1 cellular context compared by ENCODE assay signal in genomic region chr1:205515781-205516253, GRCh38.
TF ChIP-seq lines count a peak whose summit lies in the region.

No MANE protein-coding gene starts in this region.

TF ChIP-seq in HEK293, 187 proteins besides CTCF, POLR2A, EP300 and RAD21 (continued from another document):
- no peak for TF ChIP-seq PRDM4 (tag by site-specific recombination; IDR thresholded peaks at IDR 0.05)
- no peak for TF ChIP-seq ZNF596 (tag by site-specific recombination; IDR thresholded peaks at IDR 0.05)
- TF ChIP-seq ZNF580 (tag by site-specific recombination; IDR thresholded peaks at IDR 0.05): no peak
- TF ChIP-seq ZNF658 (tag by site-specific recombination; IDR thresholded peaks at IDR 0.05): no peak
- TF ChIP-seq ZNF394 (tag by site-specific recombination; IDR thresholded peaks at IDR 0.05; ENCODE audit: borderline replicate concordance): no peak
- no peak for TF ChIP-seq ZNF521 (tag by site-specific recombination; IDR thresholded peaks at IDR 0.05)
- TF ChIP-seq ZBTB20 (tag by site-specific recombination; IDR thresholded peaks at IDR 0.05): no peak
- no peak for TF ChIP-seq ZNF660 (tag by site-specific recombination; IDR thresholded peaks at IDR 0.05)
- no peak for TF ChIP-seq SCRT2 (tag by site-specific recombination; IDR thresholded peaks at IDR 0.05)
- peak; percentile 94 for TF ChIP-seq ZIC2 (tag by site-specific recombination; IDR thresholded peaks at IDR 0.05)
- no peak for TF ChIP-seq ZBTB26 (tag by site-specific recombination; optimal IDR thresholded peaks at IDR 0.05)
- no peak for TF ChIP-seq ZNF140 (tag by site-specific recombination; IDR thresholded peaks at IDR 0.05)
- TF ChIP-seq KLF17 (tag by site-specific recombination; IDR thresholded peaks at IDR 0.05): no peak
- TF ChIP-seq TRIM28 (IDR thresholded peaks at IDR 0.05; ENCODE audit: borderline replicate concordance, low read length): no peak
- TF ChIP-seq ZBTB48 (tag by site-specific recombination; IDR thresholded peaks at IDR 0.05): no peak
- TF ChIP-seq ZNF221 (tag by site-specific recombination; IDR thresholded peaks at IDR 0.05; ENCODE audit: borderline replicate concordance): no peak
- TF ChIP-seq YY2 (tag by site-specific recombination; IDR thresholded peaks at IDR 0.05): no peak
- peak; percentile 57 for TF ChIP-seq ZNF600 (tag by site-specific recombination; IDR thresholded peaks at IDR 0.05)
- TF ChIP-seq KLF1 (tag by site-specific recombination; IDR thresholded peaks at IDR 0.05): no peak
- no peak for TF ChIP-seq ZNF670 (tag by site-specific recombination; IDR thresholded peaks at IDR 0.05; ENCODE audit: low read depth)
- TF ChIP-seq KLF9 (tag by site-specific recombination; IDR thresholded peaks at IDR 0.05; ENCODE audit: low read depth): no peak
- TF ChIP-seq ZNF529 (tag by site-specific recombination; IDR thresholded peaks at IDR 0.05; ENCODE audit: insufficient replicate concordance): no peak
- TF ChIP-seq GLIS1 (tag by site-specific recombination; IDR thresholded peaks at IDR 0.05): peak; percentile 93
- TF ChIP-seq ZNF121 (tag by site-specific recombination; IDR thresholded peaks at IDR 0.05): 0 out of 2 replicates have a peak, but pooled peaks have one; percentile 48
- no peak for TF ChIP-seq ZNF624 (tag by site-specific recombination; IDR thresholded peaks at IDR 0.05)
- TF ChIP-seq ZNF354C (tag by site-specific recombination; IDR thresholded peaks at IDR 0.05; ENCODE audit: borderline replicate concordance, low read depth): no peak
- no peak for TF ChIP-seq BCL11A (tag by site-specific recombination; IDR thresholded peaks at IDR 0.05; ENCODE audit: low read depth)
- TF ChIP-seq ZNF704 (tag by site-specific recombination; IDR thresholded peaks at IDR 0.05): no peak
- peak; percentile 55 for TF ChIP-seq OSR2 (tag by site-specific recombination; IDR thresholded peaks at IDR 0.05)
